Comparison of ENCODE assay signal across 9 cellular contexts in the genomic region with DNA sequence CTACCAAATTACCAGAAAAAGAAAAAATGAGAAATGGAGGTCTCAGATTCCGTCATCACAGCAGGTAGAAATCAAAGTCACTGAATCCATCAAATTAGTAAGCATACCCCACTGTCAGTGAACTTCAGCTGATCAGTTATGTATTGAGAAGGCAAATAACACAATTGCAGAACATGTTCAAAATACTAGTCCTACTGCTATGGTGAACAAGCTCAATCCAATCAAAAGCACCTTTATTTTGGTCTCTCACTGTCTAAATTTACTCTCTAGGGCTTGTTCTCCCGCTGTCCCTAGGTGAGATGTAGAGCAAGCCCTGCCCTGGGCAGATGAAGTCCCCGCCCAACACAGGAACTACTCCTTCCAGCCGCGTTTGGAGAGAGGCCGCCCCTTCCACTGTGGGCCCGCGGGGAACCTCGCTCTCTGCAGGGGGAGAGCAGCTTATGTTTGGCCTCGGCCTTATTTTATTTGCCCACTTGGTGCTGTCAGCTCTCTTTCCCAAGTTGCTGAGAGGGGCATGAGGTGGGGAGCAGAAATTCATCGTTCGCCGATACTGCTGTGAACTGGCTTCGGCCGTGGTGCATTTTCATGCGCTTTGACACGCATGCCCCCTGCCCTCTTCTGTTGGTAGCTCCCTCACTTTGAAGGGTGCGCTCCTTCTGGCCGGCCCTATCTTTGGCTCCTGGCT. TPM values are rescaled to one million over a fixed set of nuclear protein-coding genes. Genes with fewer than 3 reads are reported as not detected.
DNase-seq lines count a peak whose midpoint lies in the region; ATAC-seq and TF ChIP-seq lines count a peak whose summit lies in the region.
"Had no signal": no experiment of that assay in that cellular context is flagged by ENCODE, and none has a peak within 500 bp of the region (broad histone marks: within the 10 kb centered on the region; RNA-seq: fewer than 3 reads in every experiment).

No MANE protein-coding gene starts in this region.

- no peaks in the 10 kb centered on the region for H3K9me3 Mint-ChIP-seq in activated naive CD4-positive, alpha-beta T cell treated with anti-CD3 and anti-CD28 coated beads, Interleukin-2, amount 50 U/mL, for 72 hours
- H3K9me3 Mint-ChIP-seq in immature natural killer cell (no peaks in the 10 kb centered on the region), HFFc6 (no peaks in the 10 kb centered on the region)
- no peaks in the 10 kb centered on the region for H3K9me3 Mint-ChIP-seq in stimulated activated naive CD8-positive, alpha-beta T cell treated with anti-CD3 and anti-CD28 coated beads, Interleukin-15, amount 100 ng/mL, for 72 hours
- H3K9me3 Mint-ChIP-seq: IgD-negative memory B cell had no signal

- H3K36me3 Mint-ChIP-seq in activated naive CD4-positive, alpha-beta T cell treated with anti-CD3 and anti-CD28 coated beads, Interleukin-2, amount 50 U/mL, for 72 hours = no peaks in the 10 kb centered on the region
- H3K36me3 Mint-ChIP-seq in immature natural killer cell (peaks cover 4 to 19% (median 5%) of the 10 kb centered on the region in 3 donors), HFFc6 (ENCODE audit: low read depth) (peaks cover 13% of the 10 kb centered on the region)

- DNase-seq in activated CD4-positive, alpha-beta T cell treated with anti-CD3 and anti-CD28 coated beads for 48 hours = peak; percentile 48
- DNase-seq in activated CD4-positive, alpha-beta T cell treated with anti-CD3 and anti-CD28 coated beads, Interleukin-2, amount 50 U/mL, for 4 hours = no peak
- no peak for DNase-seq in activated naive CD4-positive, alpha-beta T cell treated with anti-CD3 and anti-CD28 coated beads, Interleukin-2, amount 50 U/mL, for 72 hours (ENCODE audit: low spot score in 2 of 2)
- DNase-seq in immature natural killer cell (no peak), amniotic stem cell (lab: John Stamatoyannopoulos, UW) (no peak), HFFc6 (no peak)
- peak in 1 of 2 donors; percentile 20 for DNase-seq in stimulated activated naive CD8-positive, alpha-beta T cell treated with anti-CD3 and anti-CD28 coated beads, Interleukin-15, amount 100 ng/mL, for 72 hours

- H3K27me3 Mint-ChIP-seq in immature natural killer cell (ENCODE audit: low read depth in 3 of 3) (peaks cover 4 to 6% (median 5%) of the 10 kb centered on the region in 3 donors), HFFc6 (ENCODE audit: insufficient read depth) (peaks cover 2% of the 10 kb centered on the region)
- H3K27me3 Mint-ChIP-seq in stimulated activated naive CD8-positive, alpha-beta T cell treated with anti-CD3 and anti-CD28 coated beads, Interleukin-15, amount 100 ng/mL, for 72 hours = peaks cover 9% of the 10 kb centered on the region

- H3K4me1 Mint-ChIP-seq in immature natural killer cell = peaks cover 22 to 27% of the 10 kb centered on the region in 2 donors
- H3K4me1 Mint-ChIP-seq in stimulated activated naive CD8-positive, alpha-beta T cell treated with anti-CD3 and anti-CD28 coated beads, Interleukin-15, amount 100 ng/mL, for 72 hours = peaks cover 23% of the 10 kb centered on the region
- no peaks in the 10 kb centered on the region for H3K4me1 Mint-ChIP-seq in HFFc6 (ENCODE audit: low read depth)

- TF ChIP-seq CTCF in HFFc6 (IDR thresholded peaks at IDR 0.05) = no peak

- H3K4me3 Mint-ChIP-seq in immature natural killer cell (peak overlapping the region in 3 of 5 donors; percentile 27 to 54 (median 48)), HFFc6 (no peak overlapping the region)
- peak overlapping the region; percentile 20 to 62 for H3K4me3 Mint-ChIP-seq in stimulated activated naive CD8-positive, alpha-beta T cell treated with anti-CD3 and anti-CD28 coated beads, Interleukin-15, amount 100 ng/mL, for 72 hours

- peak; percentile 66 to 74 for ATAC-seq in activated naive CD4-positive, alpha-beta T cell treated with anti-CD3 and anti-CD28 coated beads, Interleukin-2, amount 50 U/mL, for 72 hours
- peak; percentile 78 for ATAC-seq in stimulated activated naive CD8-positive, alpha-beta T cell treated with anti-CD3 and anti-CD28 coated beads, Interleukin-15, amount 100 ng/mL, for 72 hours
- no peak for ATAC-seq in GM21825 (IDR thresholded peaks at IDR 0.05; ENCODE audit: unreplicated experiment)

- H3K27ac Mint-ChIP-seq in activated naive CD4-positive, alpha-beta T cell treated with anti-CD3 and anti-CD28 coated beads, Interleukin-2, amount 50 U/mL, for 72 hours = no peak overlapping the region
- H3K27ac Mint-ChIP-seq in immature natural killer cell (peak overlapping the region in 3 of 6 donors; percentile 28 to 47 (median 45)), HFFc6 (no peak overlapping the region)
- peak overlapping the region in 1 of 2 donors; percentile 35 for H3K27ac Mint-ChIP-seq in stimulated activated naive CD8-positive, alpha-beta T cell treated with anti-CD3 and anti-CD28 coated beads, Interleukin-15, amount 100 ng/mL, for 72 hours
- H3K27ac Mint-ChIP-seq: IgD-negative memory B cell had no signal

RNA-seq across cellular contexts. Expression of a gene that starts 14.3 kb away (rescaled TPM):
- 1 to 10 TPM; 1.3 to 1.9 TPM for total RNA-seq in activated naive CD4-positive, alpha-beta T cell treated with anti-CD3 and anti-CD28 coated beads, Interleukin-2, amount 50 U/mL, for 72 hours
- polyA plus RNA-seq in immature natural killer cell = 1 to 10 TPM in 2 of 3 donors, under 1 TPM in 1; 0.74 to 4.2 (median 3.1) TPM
- total RNA-seq in HFFc6 (2021; fragmentation: NEBNext Ultra II Directional; extraction: Animal tissue kit (Norgen Biotek cat#: 25700)) = 10 to 100 TPM; 20.2 to 34.6 (median 23.9) TPM

RNA-seq across cellular contexts. Expression of a gene that starts 28.0 kb away (rescaled TPM):
- 10 to 100 TPM; 72.0 to 82.9 TPM for total RNA-seq in activated naive CD4-positive, alpha-beta T cell treated with anti-CD3 and anti-CD28 coated beads, Interleukin-2, amount 50 U/mL, for 72 hours
- polyA plus RNA-seq in immature natural killer cell = 100 to 1,000 TPM; 238 to 307 (median 242) TPM
- total RNA-seq in HFFc6 (2021; fragmentation: NEBNext Ultra II Directional; extraction: Animal tissue kit (Norgen Biotek cat#: 25700)) = 100 to 1,000 TPM; 194 to 277 (median 223) TPM

Comparison
In these comparisons a context has a peak if more than half of its experiments do, and no peak if none do; other contexts are left out.
1. RNA of a gene that starts 14.3 kb away (total RNA-seq): 20.2 to 34.6 TPM in HFFc6; 1.3 to 1.9 TPM in activated naive CD4-positive, alpha-beta T cell treated with anti-CD3 and anti-CD28 coated beads, Interleukin-2, amount 50 U/mL, for 72 hours; every median in the first group is over 4 times any median in the second.